In genomic region chr10:45557275-45557905, GRCh38 we compare ENCODE assay signal across 9 cellular contexts.
DNase-seq lines count a peak whose midpoint lies in the region; ATAC-seq and TF ChIP-seq lines count a peak whose summit lies in the region.
"Had no signal": no experiment of that assay in that cellular context is flagged by ENCODE, and none has a peak within 500 bp of the region (broad histone marks: within the 10 kb centered on the region; RNA-seq: fewer than 3 reads in every experiment).

No MANE protein-coding gene starts in this region.

- no peak for TF ChIP-seq CTCF in brain microvascular endothelial cell (IDR thresholded peaks at IDR 0.05; ENCODE audit: low read depth, low read length, missing control alignments)
- TF ChIP-seq CTCF in HFFc6 (IDR thresholded peaks at IDR 0.05) = no peak

- no peaks in the 10 kb centered on the region for H3K36me3 ChIP-seq in brain microvascular endothelial cell (replicated peaks)

- H3K4me3 Mint-ChIP-seq in activated CD8-positive, alpha-beta memory T cell treated with anti-CD3 and anti-CD28 coated beads, Interleukin-2, amount 10 ng/mL, durations not matched to agents 7 days and 5 days = peak overlapping the region; percentile 54
- peak overlapping the region; percentile 40 for H3K4me3 Mint-ChIP-seq in stimulated activated memory B cell treated with anti-CD40 and anti-IgM and Interleukin-4, amounts not matched to agents 10 μg/mL and 1 μg/mL and 100 μg/mL, for 72 hours
- H3K4me3 Mint-ChIP-seq in HFFc6 = no peak overlapping the region

- no peak overlapping the region for H3K4me3 ChIP-seq in brain microvascular endothelial cell (ENCODE audit: low read depth, low read length)

- peaks cover 14% of the 10 kb centered on the region for H3K36me3 Mint-ChIP-seq in activated CD8-positive, alpha-beta memory T cell treated with anti-CD3 and anti-CD28 coated beads, Interleukin-2, amount 10 ng/mL, durations not matched to agents 7 days and 5 days
- peaks cover 17% of the 10 kb centered on the region for H3K36me3 Mint-ChIP-seq in stimulated activated memory B cell treated with anti-CD40 and anti-IgM and Interleukin-4, amounts not matched to agents 10 μg/mL and 1 μg/mL and 100 μg/mL, for 72 hours
- no peaks in the 10 kb centered on the region for H3K36me3 Mint-ChIP-seq in HFFc6 (ENCODE audit: low read depth)

- H3K27ac Mint-ChIP-seq in activated CD8-positive, alpha-beta memory T cell treated with anti-CD3 and anti-CD28 coated beads, Interleukin-2, amount 10 ng/mL, durations not matched to agents 7 days and 5 days = peak overlapping the region; percentile 90
- H3K27ac Mint-ChIP-seq in stimulated activated memory B cell treated with anti-CD40 and anti-IgM and Interleukin-4, amounts not matched to agents 10 μg/mL and 1 μg/mL and 100 μg/mL, for 72 hours = peak overlapping the region; percentile 69
- H3K27ac Mint-ChIP-seq in HFFc6 = no peak overlapping the region

- peak; percentile 77 for DNase-seq in activated CD8-positive, alpha-beta memory T cell treated with anti-CD3 and anti-CD28 coated beads, Interleukin-2, amount 10 ng/mL, durations not matched to agents 7 days and 5 days
- no peak for DNase-seq in activated CD8-positive, alpha-beta memory T cell treated with anti-CD3 and anti-CD28 coated beads for 24 hours
- DNase-seq in Kasumi-1 (lab: John Stamatoyannopoulos, UW) = peak; percentile 89 to 95
- DNase-seq in brain microvascular endothelial cell = peak; percentile 33
- DNase-seq in HFFc6 = no peak
- DNase-seq in occipital lobe (lab: John Stamatoyannopoulos, UW) = no peak
- no peak for DNase-seq in NCI-H2081 (lab: John Stamatoyannopoulos, UW)
- DNase-seq: NCI-H2029 had no signal

- H3K4me1 Mint-ChIP-seq in activated CD8-positive, alpha-beta memory T cell treated with anti-CD3 and anti-CD28 coated beads, Interleukin-2, amount 10 ng/mL, durations not matched to agents 7 days and 5 days = peaks cover 32% of the 10 kb centered on the region
- peaks cover 54% of the 10 kb centered on the region for H3K4me1 Mint-ChIP-seq in stimulated activated memory B cell treated with anti-CD40 and anti-IgM and Interleukin-4, amounts not matched to agents 10 μg/mL and 1 μg/mL and 100 μg/mL, for 72 hours
- peaks cover 11% of the 10 kb centered on the region; the same call in 1 of the 2 replicates for H3K4me1 Mint-ChIP-seq in HFFc6 (ENCODE audit: low read depth)

- in situ Hi-C loops in brain microvascular endothelial cell (cut with HindIII; ENCODE audit: low pct_ligation_motif_present, low sequenced_read_pairs) = no loop called here

- ATAC-seq in activated CD8-positive, alpha-beta memory T cell treated with anti-CD3 and anti-CD28 coated beads, Interleukin-2, amount 10 ng/mL, durations not matched to agents 7 days and 5 days = peak; percentile 92
- peak; percentile 84 for ATAC-seq in stimulated activated memory B cell treated with anti-CD40 and anti-IgM and Interleukin-4, amounts not matched to agents 10 μg/mL and 1 μg/mL and 100 μg/mL, for 72 hours

- no peaks in the 10 kb centered on the region for H3K9me3 Mint-ChIP-seq in activated CD8-positive, alpha-beta memory T cell treated with anti-CD3 and anti-CD28 coated beads, Interleukin-2, amount 10 ng/mL, durations not matched to agents 7 days and 5 days (ENCODE audit: low read depth)
- H3K9me3 Mint-ChIP-seq in stimulated activated memory B cell treated with anti-CD40 and anti-IgM and Interleukin-4, amounts not matched to agents 10 μg/mL and 1 μg/mL and 100 μg/mL, for 72 hours = no peaks in the 10 kb centered on the region
- H3K9me3 Mint-ChIP-seq in HFFc6 = no peaks in the 10 kb centered on the region

- H3K27me3 ChIP-seq in brain microvascular endothelial cell (replicated peaks) = no peaks in the 10 kb centered on the region

- CTCF ChIA-PET in activated CD8-positive, alpha-beta memory T cell treated with anti-CD3 and anti-CD28 coated beads, Interleukin-2, amount 10 ng/mL, durations not matched to agents 7 days and 5 days (lab: Charles Lee) = interaction anchor here (1.6 kb wide), 1 partner anchor 23 kb away, joined by 3 read pairs; no protein-coding TSS in a partner anchor

- no peaks in the 10 kb centered on the region for H3K27me3 Mint-ChIP-seq in activated CD8-positive, alpha-beta memory T cell treated with anti-CD3 and anti-CD28 coated beads, Interleukin-2, amount 10 ng/mL, durations not matched to agents 7 days and 5 days
- H3K27me3 Mint-ChIP-seq in stimulated activated memory B cell treated with anti-CD40 and anti-IgM and Interleukin-4, amounts not matched to agents 10 μg/mL and 1 μg/mL and 100 μg/mL, for 72 hours = no peaks in the 10 kb centered on the region
- H3K27me3 Mint-ChIP-seq in HFFc6 (ENCODE audit: insufficient read depth) = no peaks in the 10 kb centered on the region

- H3K27ac ChIP-seq in brain microvascular endothelial cell = no peak overlapping the region

Comparison
In these comparisons a context has a peak if more than half of its experiments do, and no peak if none do; other contexts are left out.
1. DNase-seq: peak in activated CD8-positive, alpha-beta memory T cell treated with anti-CD3 and anti-CD28 coated beads, Interleukin-2, amount 10 ng/mL, durations not matched to agents 7 days and 5 days (single experiment), Kasumi-1 (2 of 2) and brain microvascular endothelial cell (single experiment); none in activated CD8-positive, alpha-beta memory T cell treated with anti-CD3 and anti-CD28 coated beads for 24 hours (single experiment), HFFc6 (single experiment), occipital lobe (single experiment) and NCI-H2081 (0 of 2).